Comparison of ENCODE assay signal across 8 cellular contexts in the genomic region with DNA sequence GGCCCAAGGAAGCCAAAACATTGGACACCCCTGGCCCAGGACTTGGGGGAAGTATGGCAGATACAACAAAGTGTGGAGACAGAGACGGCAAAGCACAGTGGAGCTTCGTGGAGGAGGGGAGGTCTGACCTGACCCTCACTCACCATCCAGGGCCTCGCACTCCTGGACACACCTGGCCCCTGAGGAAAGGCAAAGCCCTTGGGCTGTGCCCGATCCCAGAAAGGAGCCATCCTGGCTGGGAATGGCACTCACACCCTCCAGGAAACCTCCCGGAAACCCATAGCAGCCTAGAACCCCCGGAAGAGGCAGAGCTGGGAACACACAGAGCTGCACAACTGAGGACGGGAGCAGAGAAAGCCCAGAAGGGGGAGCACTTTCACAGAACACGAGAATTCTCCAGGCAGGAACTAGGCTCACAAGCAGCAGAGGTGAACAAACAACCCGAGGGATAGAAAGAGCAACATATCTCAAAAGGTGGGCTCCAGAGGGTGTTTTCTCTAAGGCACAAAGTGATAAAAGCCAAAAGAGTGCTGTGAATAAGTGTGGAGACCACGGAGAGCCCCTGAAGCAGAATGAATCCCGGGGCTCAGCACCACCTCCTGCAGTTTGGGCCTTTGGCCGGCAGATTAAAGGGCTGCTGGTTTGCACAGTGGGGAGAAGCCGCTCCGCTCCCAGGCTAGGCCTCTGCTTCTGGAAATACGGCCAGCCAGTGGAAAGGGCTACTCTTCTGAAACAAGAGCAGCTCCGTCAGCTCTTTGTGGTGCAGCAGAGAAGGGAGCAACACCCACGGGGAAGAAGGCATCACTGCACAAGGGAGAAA.
DNase-seq lines count a peak whose midpoint lies in the region; ATAC-seq and TF ChIP-seq lines count a peak whose summit lies in the region.

No MANE protein-coding gene starts in this region.

- in situ Hi-C loops in GM13976 (cut with MboI; ENCODE audit: low sequenced_read_pairs, unreplicated experiment): no loop called here

- peak overlapping the region in 4 of 7 donors; percentile 30 to 64 (median 50) for H3K27ac Mint-ChIP-seq in CD14-positive monocyte

- peaks cover 0 to 4% (median 1%) of the 10 kb centered on the region in 3 donors for H3K27me3 Mint-ChIP-seq in CD14-positive monocyte (ENCODE audit: low read depth in 3 of 3)

- H3K4me1 Mint-ChIP-seq in CD14-positive monocyte: no peaks in the 10 kb centered on the region

- ATAC-seq in right lobe of liver: peak; percentile 60 to 73 (median 66)
- peak; percentile 46 for ATAC-seq in upper lobe of right lung

- intact Hi-C loops in CD14-positive monocyte (cut with micrococcal nuclease) (no loop called here), dorsolateral prefrontal cortex (cut with DNase I) (loop anchor here (2.0 to 10.0 kb wide), 3 partner anchors 110 to 328 kb away; a partner anchor contains a TSS), right lobe of liver (cut with DNase I) (no loop called here), upper lobe of right lung (cut with DNase I) (loop anchor here (10.0 kb wide), 1 partner anchor 150 kb away; no protein-coding TSS in a partner anchor)

- DNase-seq in CD14-positive monocyte (ENCODE audit: low spot score): no peak
- peak; percentile 60 for DNase-seq in GM13976 (ENCODE audit: low spot score)
- DNase-seq in Peyer's patch: no peak
- DNase-seq in dorsolateral prefrontal cortex: peak in 8 of 10 donors; percentile 57 to 82 (median 66)
- DNase-seq in right lobe of liver: peak in 1 of 3 donors; percentile 60
- DNase-seq in upper lobe of right lung: no peak
- DNase-seq in NK-92 treated with Interleukin-12 subunit alpha and Interleukin-12 subunit beta, amount 100 ng/mL, for 24 hours (lab: John Stamatoyannopoulos, UW): no peak
- DNase-seq in NCI-H226: no peak

- no peak overlapping the region for H3K27ac ChIP-seq in Peyer's patch
- H3K27ac ChIP-seq in dorsolateral prefrontal cortex: peak overlapping the region in 58 of 59 donors; percentile 16 to 89 (median 75)
- H3K27ac ChIP-seq in right lobe of liver: no peak overlapping the region
- no peak overlapping the region for H3K27ac ChIP-seq in upper lobe of right lung

- no peaks in the 10 kb centered on the region for H3K9me3 ChIP-seq in Peyer's patch
- no peaks in the 10 kb centered on the region for H3K9me3 ChIP-seq in right lobe of liver
- H3K9me3 ChIP-seq in upper lobe of right lung: no peaks in the 10 kb centered on the region

- H3K36me3 ChIP-seq in Peyer's patch: peaks cover 0 to 83% (median 0%) of the 10 kb centered on the region in 3 donors
- peaks cover 0 to 56% (median 16%) of the 10 kb centered on the region in 4 donors for H3K36me3 ChIP-seq in right lobe of liver
- peaks cover 90% of the 10 kb centered on the region for H3K36me3 ChIP-seq in upper lobe of right lung

- TF ChIP-seq CTCF in CD14-positive monocyte (IDR thresholded peaks at IDR 0.05) (peak; percentile 50), GM13976 (IDR thresholded peaks at IDR 0.05; ENCODE audit: borderline replicate concordance, control extremely low read depth, extremely low read depth, insufficient read depth, missing control alignments) (peak; percentile 15), Peyer's patch (IDR thresholded peaks at IDR 0.05) (peak in 4 of 6 experiments; percentile 44 to 54 (median 52)), dorsolateral prefrontal cortex (IDR thresholded peaks at IDR 0.05 in 54 of 56, conservative IDR thresholded peaks at IDR 0.05 in 2 of 56; ENCODE audit: low read depth in 1 of 56, partially characterized antibody in 56 of 56) (peak; percentile 30 to 81 (median 68)), right lobe of liver (IDR thresholded peaks at IDR 0.05) (peak; percentile 46 to 62 (median 54)), upper lobe of right lung (IDR thresholded peaks at IDR 0.05) (peak; percentile 52)

- 41% methylated on average over 11 of the region's 17 CpGs for WGBS in right lobe of liver (ENCODE audit: insufficient coverage, low coverage, low lambda C conversion rate, missing lambda C conversion rate)

- peaks cover 0 to 3% (median 0%) of the 10 kb centered on the region in 7 donors for H3K9me3 Mint-ChIP-seq in CD14-positive monocyte

- H3K27me3 ChIP-seq in Peyer's patch (no peaks in the 10 kb centered on the region), dorsolateral prefrontal cortex (no peaks in the 10 kb centered on the region), right lobe of liver (no peaks in the 10 kb centered on the region), upper lobe of right lung (no peaks in the 10 kb centered on the region)

- no peak overlapping the region for H3K4me3 Mint-ChIP-seq in CD14-positive monocyte

- peaks cover 61 to 80% of the 10 kb centered on the region in 2 donors for H3K36me3 Mint-ChIP-seq in CD14-positive monocyte

- no peaks in the 10 kb centered on the region for H3K4me1 ChIP-seq in Peyer's patch
- peaks cover 0 to 12% (median 0%) of the 10 kb centered on the region in 4 donors for H3K4me1 ChIP-seq in right lobe of liver
- H3K4me1 ChIP-seq in upper lobe of right lung: peaks cover 2% of the 10 kb centered on the region

- TF ChIP-seq POLR2A in Peyer's patch (IDR thresholded peaks at IDR 0.05) (no peak), right lobe of liver (IDR thresholded peaks at IDR 0.05) (no peak)

- no peak overlapping the region for H3K4me3 ChIP-seq in Peyer's patch
- H3K4me3 ChIP-seq in dorsolateral prefrontal cortex: no peak overlapping the region
- no peak overlapping the region for H3K4me3 ChIP-seq in right lobe of liver
- no peak overlapping the region for H3K4me3 ChIP-seq in upper lobe of right lung

Comparison
In these comparisons a context has a peak if more than half of its experiments do, and no peak if none do; other contexts are left out.
1. DNase-seq: peak in GM13976 (single experiment) and dorsolateral prefrontal cortex (8 of 10); none in CD14-positive monocyte (single experiment), Peyer's patch (0 of 3), upper lobe of right lung (single experiment), NK-92 treated with Interleukin-12 subunit alpha and Interleukin-12 subunit beta, amount 100 ng/mL, for 24 hours (single experiment) and NCI-H226 (single experiment).
2. CTCF ChIP-seq: peak in every context shown above with its lines; median percentile 68 in dorsolateral prefrontal cortex; 54 in right lobe of liver; 52 in Peyer's patch; 52 in upper lobe of right lung; 50 in CD14-positive monocyte; 15 in GM13976.
3. H3K27ac ChIP-seq: peak in dorsolateral prefrontal cortex (58 of 59); none in Peyer's patch (0 of 4), right lobe of liver (0 of 3) and upper lobe of right lung (single experiment).
4. intact Hi-C loops: an anchor here in dorsolateral prefrontal cortex (2.0 to 10.0 kb wide) and upper lobe of right lung (10.0 kb wide); none called in CD14-positive monocyte and right lobe of liver.